Comparison of ENCODE assay signal across 6 cellular contexts in genomic region chr11:62671272-62671603, GRCh38. TPM values are rescaled to one million over a fixed set of nuclear protein-coding genes. Genes with fewer than 3 reads are reported as not detected.
DNase-seq lines count a peak whose midpoint lies in the region; ATAC-seq lines count a peak whose summit lies in the region.

No MANE protein-coding gene starts in this region.

- H3K4me1 ChIP-seq in muscle layer of colon (ENCODE audit: insufficient read depth, low read length) = peaks cover 30% of the 10 kb centered on the region

- H3K27me3 ChIP-seq in muscle layer of colon (ENCODE audit: control insufficient read depth in 1 of 2, insufficient read depth in 2 of 2, low read length in 2 of 2) = no peaks in the 10 kb centered on the region

- H3K4me3 ChIP-seq in muscle layer of colon (ENCODE audit: low read depth in 1 of 2, low read length in 2 of 2) = peak overlapping the region; percentile 43 to 64

- H3K36me3 ChIP-seq in muscle layer of colon (ENCODE audit: insufficient read depth, low read length) = peaks cover 10% of the 10 kb centered on the region

- intact Hi-C loops in Right ventricle myocardium inferior (cut with DNase I) (no loop called here), cardiac septum (cut with DNase I) (loop anchor here (5.0 kb wide), 1 partner anchor 36 kb away; the partner anchor contains the start of genes BSCL2 and GNG3)

- ATAC-seq in Right ventricle myocardium inferior (peak; percentile 39), HG02938 (IDR thresholded peaks at IDR 0.05; ENCODE audit: unreplicated experiment) (no peak)

- DNase-seq in Right ventricle myocardium inferior (ENCODE audit: missing footprints) (no peak), cardiac septum (ENCODE audit: low spot score) (no peak), NCI-H2081 (lab: John Stamatoyannopoulos, UW) (no peak)

- no peaks in the 10 kb centered on the region for H3K9me3 ChIP-seq in muscle layer of colon (ENCODE audit: low read length)

- 0% methylated on average over 17 of the region's 17 CpGs for WGBS in adipose tissue, 3 donors

- H3K27ac ChIP-seq in adipose tissue (ENCODE audit: low read depth, low read length) = peak overlapping the region; percentile 62
- peak overlapping the region; percentile 94 for H3K27ac ChIP-seq in muscle layer of colon (ENCODE audit: low read depth, low read length)

- peak overlapping the region; percentile 62 for H3K9ac ChIP-seq in muscle layer of colon (ENCODE audit: low read length)

RNA-seq across cellular contexts. Expression of gene UQCC3, which starts 0.2 kb away (rescaled TPM):
- total RNA-seq in Right ventricle myocardium inferior (8.1 TPM), cardiac septum (6.9 TPM)
- polyA plus RNA-seq in adipose tissue = 10 to 100 TPM in 2 of 3 donors, 1 to 10 TPM in 1; 9.4 to 16.0 (median 10.2) TPM

RNA-seq across cellular contexts. Expression of gene LBHD1, which starts 0.8 kb away (rescaled TPM):
- total RNA-seq in Right ventricle myocardium inferior (1.8 TPM), cardiac septum (2.4 TPM)
- 1 to 10 TPM; 2.4 to 5.2 (median 4.4) TPM for polyA plus RNA-seq in adipose tissue

RNA-seq across cellular contexts. Expression of gene CSKMT, which starts 6.1 kb away (rescaled TPM):
- total RNA-seq in Right ventricle myocardium inferior = 4.9 TPM
- total RNA-seq in cardiac septum = 7.5 TPM
- polyA plus RNA-seq in adipose tissue = 10 to 100 TPM in 2 of 3 donors, 1 to 10 TPM in 1; 9.7 to 18.6 (median 11.6) TPM

RNA-seq across cellular contexts. Expression of gene C11orf98, which starts 6.2 kb away (rescaled TPM):
- total RNA-seq in Right ventricle myocardium inferior = 33.0 TPM
- total RNA-seq in cardiac septum = 25.4 TPM
- 10 to 100 TPM; 46.5 to 78.3 (median 72.4) TPM for polyA plus RNA-seq in adipose tissue

RNA-seq across cellular contexts. Expression of gene UBXN1, which starts 7.6 kb away (rescaled TPM):
- 88.9 TPM for total RNA-seq in Right ventricle myocardium inferior
- 62.9 TPM for total RNA-seq in cardiac septum
- polyA plus RNA-seq in adipose tissue = 100 to 1,000 TPM; 127 to 237 (median 188) TPM
